In the genomic region with DNA sequence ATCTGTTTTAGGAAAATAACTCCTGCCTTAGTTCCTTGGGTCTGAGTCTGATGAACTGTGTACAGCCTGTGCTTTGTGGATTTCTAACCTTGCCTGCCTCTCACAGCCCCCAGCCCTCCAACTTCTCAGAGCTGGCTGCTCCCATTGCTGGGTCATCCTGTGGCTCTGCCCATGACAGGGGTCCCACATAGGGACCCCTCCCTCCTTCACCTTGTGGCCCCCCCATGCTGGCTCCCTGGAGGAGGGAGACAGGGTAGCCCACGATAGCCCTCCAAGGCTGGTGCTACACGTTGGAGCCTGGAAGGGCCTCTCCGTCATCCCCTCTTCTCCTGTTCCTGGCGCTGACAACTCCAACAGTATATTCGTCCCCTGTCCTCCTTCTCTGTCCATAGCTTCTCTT, we compare ENCODE assay signal across 18 cellular contexts. TPM values are rescaled to one million over a fixed set of nuclear protein-coding genes. Genes with fewer than 3 reads are reported as not detected.
DNase-seq lines count a peak whose midpoint lies in the region; ATAC-seq and TF ChIP-seq lines count a peak whose summit lies in the region.
"Had no signal": no experiment of that assay in that cellular context is flagged by ENCODE, and none has a peak within 500 bp of the region (broad histone marks: within the 10 kb centered on the region; RNA-seq: fewer than 3 reads in every experiment).

No MANE protein-coding gene starts in this region.

- H3K4me3 ChIP-seq in upper lobe of right lung (no peak overlapping the region), hepatocyte (no peak overlapping the region)
- H3K4me3 ChIP-seq: SJCRH30 had no signal

- no peak for ATAC-seq in sciatic nerve
- no peak for ATAC-seq in upper lobe of right lung
- ATAC-seq in HG03097 (IDR thresholded peaks at IDR 0.05; ENCODE audit: low FRiP score, unreplicated experiment): no peak

- H2AFZ ChIP-seq in hepatocyte: no peak overlapping the region

- H3K4me1 Mint-ChIP-seq in endothelial cell (ENCODE audit: unreplicated experiment): peaks cover 19% of the 10 kb centered on the region
- H3K4me1 Mint-ChIP-seq in neural crest cell: peaks cover 32% of the 10 kb centered on the region
- peaks cover 18 to 29% of the 10 kb centered on the region in 2 donors for H3K4me1 Mint-ChIP-seq in immature natural killer cell

- H4K20me1 ChIP-seq in hepatocyte (ENCODE audit: insufficient read depth, poor library complexity, severe bottlenecking): no peaks in the 10 kb centered on the region

- WGBS in hepatocyte (ENCODE audit: low lambda C conversion rate, missing lambda C conversion rate): 94% methylated on average over 5 of the region's 5 CpGs

- no peaks in the 10 kb centered on the region for H3K9me3 ChIP-seq in upper lobe of right lung
- H3K9me3 ChIP-seq in hepatocyte (ENCODE audit: low read depth): no peaks in the 10 kb centered on the region
- H3K9me3 ChIP-seq: SJCRH30 had no signal

- H3K36me3 Mint-ChIP-seq in endothelial cell (ENCODE audit: low read depth, unreplicated experiment): peaks cover 9% of the 10 kb centered on the region
- no peaks in the 10 kb centered on the region for H3K36me3 Mint-ChIP-seq in neural crest cell (ENCODE audit: low read depth)
- peaks cover 0 to 8% (median 4%) of the 10 kb centered on the region in 3 donors for H3K36me3 Mint-ChIP-seq in immature natural killer cell

- no peaks in the 10 kb centered on the region for H3K9me2 ChIP-seq in hepatocyte (replicated peaks; ENCODE audit: insufficient read depth)

- no peaks in the 10 kb centered on the region for H3K9me3 Mint-ChIP-seq in endothelial cell (ENCODE audit: unreplicated experiment)
- H3K9me3 Mint-ChIP-seq in neural crest cell: no peaks in the 10 kb centered on the region
- H3K9me3 Mint-ChIP-seq in immature natural killer cell: no peaks in the 10 kb centered on the region

- DNase-seq in endothelial cell (ENCODE audit: low spot score) (no peak), neural crest cell (ENCODE audit: low read depth, low spot score) (no peak), sciatic nerve (ENCODE audit: low spot score) (peak; percentile 45), upper lobe of right lung (peak; percentile 28), immature natural killer cell (no peak), hepatocyte (ENCODE audit: low spot score) (no peak)
- DNase-seq: DMS53, GDM1, NCI-H1105 treated with DMSO at 0.1 percent for 48 hours, NCI-H2029 treated with DMSO at 0.1 percent for 48 hours, NCI-H2171, NCI-H345, NCI-H524 treated with DMSO at 0.1 percent for 48 hours, OCI-M1, SJCRH30 had no signal

- peaks cover 25% of the 10 kb centered on the region for H3K27me3 ChIP-seq in upper lobe of right lung
- H3K27me3 ChIP-seq in hepatocyte: peaks cover 6% of the 10 kb centered on the region
- H3K27me3 ChIP-seq: SJCRH30 had no signal

- intact Hi-C loops in sciatic nerve (cut with DNase I): loop anchor here (5.0 kb wide), 1 partner anchor 521 kb away; no protein-coding TSS in a partner anchor
- intact Hi-C loops in upper lobe of right lung (cut with DNase I): no loop called here

- peaks cover 17% of the 10 kb centered on the region for H3K27me3 Mint-ChIP-seq in endothelial cell (ENCODE audit: unreplicated experiment)
- peaks cover 4% of the 10 kb centered on the region for H3K27me3 Mint-ChIP-seq in neural crest cell (ENCODE audit: low read depth)
- peaks cover 11 to 27% (median 22%) of the 10 kb centered on the region in 3 donors for H3K27me3 Mint-ChIP-seq in immature natural killer cell (ENCODE audit: low read depth in 3 of 3)

- no peak overlapping the region for H3K4me2 ChIP-seq in hepatocyte

- peaks cover 2% of the 10 kb centered on the region for H3K4me1 ChIP-seq in upper lobe of right lung
- peaks cover 18% of the 10 kb centered on the region for H3K4me1 ChIP-seq in hepatocyte (ENCODE audit: insufficient read depth)

- H3K27ac ChIP-seq in upper lobe of right lung (no peak overlapping the region), hepatocyte (no peak overlapping the region)
- H3K27ac ChIP-seq: SJCRH30 had no signal

- H3K4me3 Mint-ChIP-seq in endothelial cell (ENCODE audit: unreplicated experiment) (peak overlapping the region; percentile 64), neural crest cell (peak overlapping the region; percentile 54), immature natural killer cell (no peak overlapping the region)
- H3K4me3 Mint-ChIP-seq: IgD-negative memory B cell had no signal

- no peak for TF ChIP-seq CTCF in endothelial cell (IDR thresholded peaks at IDR 0.05; ENCODE audit: unreplicated experiment)
- TF ChIP-seq CTCF in neural crest cell (conservative IDR thresholded peaks at IDR 0.05): no peak
- no peak for TF ChIP-seq CTCF in upper lobe of right lung (IDR thresholded peaks at IDR 0.05)
- no peak for TF ChIP-seq CTCF in hepatocyte (IDR thresholded peaks at IDR 0.05; ENCODE audit: poor library complexity)

- no peaks in the 10 kb centered on the region for H3K36me3 ChIP-seq in upper lobe of right lung
- H3K36me3 ChIP-seq in hepatocyte (replicated peaks; ENCODE audit: insufficient read depth, low read depth): no peaks in the 10 kb centered on the region
- H3K36me3 ChIP-seq: SJCRH30 had no signal

- H3K27ac Mint-ChIP-seq in endothelial cell (ENCODE audit: unreplicated experiment) (no peak overlapping the region), neural crest cell (ENCODE audit: unreplicated experiment) (peak overlapping the region; percentile 57), immature natural killer cell (no peak overlapping the region)
- H3K27ac Mint-ChIP-seq: CD14-positive monocyte had no signal

- H3K79me2 ChIP-seq in hepatocyte: no peaks in the 10 kb centered on the region

RNA-seq across cellular contexts. Expression of a gene that starts 2.8 kb away (rescaled TPM):
- total RNA-seq in endothelial cell (ENCODE audit: unreplicated experiment) (41.0 TPM), neural crest cell (29.8 and 33.7 TPM in 2 replicates), sciatic nerve (37.6 TPM), upper lobe of right lung (26.2 TPM), hepatocyte (5.9 and 6.7 TPM in 2 replicates)
- polyA plus RNA-seq in immature natural killer cell (not detected), hepatocyte (8.4 and 8.8 TPM in 2 replicates)
- polyA plus RNA-seq: CD14-positive monocyte, IgD-negative memory B cell had no signal

RNA-seq across cellular contexts. Expression of a gene that starts 29.3 kb away (rescaled TPM):
- total RNA-seq in endothelial cell (ENCODE audit: unreplicated experiment) (37.6 TPM), neural crest cell (14.2 and 14.9 TPM in 2 replicates), sciatic nerve (13.9 TPM), upper lobe of right lung (18.2 TPM), hepatocyte (22.4 and 22.8 TPM in 2 replicates)
- polyA plus RNA-seq in immature natural killer cell (10 to 100 TPM; 27.8 to 37.1 (median 33.9) TPM), hepatocyte (24.2 and 25.3 TPM in 2 replicates)

RNA-seq across cellular contexts. Expression of a gene that starts 53.1 kb away (rescaled TPM):
- total RNA-seq in endothelial cell (ENCODE audit: unreplicated experiment): 326 TPM
- total RNA-seq in neural crest cell: 190 and 195 TPM in 2 replicates
- 119 TPM for total RNA-seq in sciatic nerve
- 160 TPM for total RNA-seq in upper lobe of right lung
- 1,000 to 10,000 TPM in 1 of 3 donors, 100 to 1,000 TPM in 2; 742 to 1,051 (median 942) TPM for polyA plus RNA-seq in immature natural killer cell
- total RNA-seq in hepatocyte: 343 and 372 TPM in 2 replicates
- 312 and 379 TPM in 2 replicates for polyA plus RNA-seq in hepatocyte

Comparison
In these comparisons a context has a peak if more than half of its experiments do, and no peak if none do; other contexts are left out.
1. DNase-seq: peak in sciatic nerve (single experiment) and upper lobe of right lung (single experiment); none in endothelial cell (single experiment), neural crest cell (single experiment), immature natural killer cell (0 of 3) and hepatocyte (single experiment).
2. H3K4me3 Mint-ChIP-seq: peak in endothelial cell (single experiment) and neural crest cell (single experiment); none in immature natural killer cell (0 of 5).